8 cellular contexts compared by ENCODE assay signal in the genomic region with DNA sequence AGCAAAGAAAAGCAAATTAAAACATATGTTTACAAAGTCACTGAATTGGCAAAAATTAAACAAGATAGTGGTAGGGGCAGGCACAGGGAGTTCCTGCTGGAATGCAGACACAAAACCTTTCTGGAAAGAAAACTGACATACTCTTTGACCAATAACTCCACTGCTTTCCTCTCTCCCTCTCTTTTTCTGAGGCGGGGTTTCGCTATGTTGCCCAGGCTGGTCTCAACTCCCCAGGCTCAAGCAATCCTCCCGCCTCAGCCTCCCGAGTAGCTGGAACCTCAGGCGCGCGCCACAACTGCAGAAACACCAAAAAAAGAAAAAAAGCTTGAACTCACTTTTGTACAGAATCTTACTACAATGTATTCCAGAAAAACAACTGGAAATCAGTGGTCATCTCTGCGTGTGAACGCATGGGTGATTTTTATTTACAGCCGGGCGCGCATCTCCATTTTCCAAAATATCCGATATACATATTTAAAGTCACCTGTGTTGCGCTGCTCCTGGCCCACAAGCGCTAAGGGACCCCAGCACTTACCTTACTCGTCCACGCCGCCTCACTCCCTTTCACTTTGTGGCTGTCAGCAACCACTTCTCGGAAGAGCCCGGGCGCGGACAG. TPM values are rescaled to one million over a fixed set of nuclear protein-coding genes. Genes with fewer than 3 reads are reported as not detected.
A peak's percentile ranks its signal among the peaks of the same experiment; 100 is the strongest.
DNase-seq lines count a peak whose midpoint lies in the region; TF ChIP-seq lines count a peak whose summit lies in the region.

No MANE protein-coding gene starts in this region.

- H3K9me3 ChIP-seq in A673 (ENCODE audit: low read depth, low read length, poor library complexity, severe bottlenecking) (no peaks in the 10 kb centered on the region), endocrine pancreas (ENCODE audit: control insufficient read depth, low read length) (no peaks in the 10 kb centered on the region), mononuclear cell (ENCODE audit: low read depth, low read length) (no peaks in the 10 kb centered on the region), vagina (no peaks in the 10 kb centered on the region)

- no peak for TF ChIP-seq CTCF in A673 (conservative IDR thresholded peaks at IDR 0.05; ENCODE audit: low read depth, low read length)
- no peak for TF ChIP-seq CTCF in GM12875 (IDR thresholded peaks at IDR 0.05; ENCODE audit: borderline replicate concordance, insufficient read depth, low read depth, low read length)
- TF ChIP-seq CTCF in vagina (IDR thresholded peaks at IDR 0.05): no peak

- H3K36me3 ChIP-seq in A673 (ENCODE audit: insufficient read depth, low read length, poor library complexity, severe bottlenecking): peaks cover 50% of the 10 kb centered on the region
- peaks cover 4% of the 10 kb centered on the region for H3K36me3 ChIP-seq in endocrine pancreas (ENCODE audit: control insufficient read depth, insufficient read depth, low read length)
- peaks cover 0 to 43% of the 10 kb centered on the region in 2 donors for H3K36me3 ChIP-seq in vagina

- H3K4me3 ChIP-seq in A673 (ENCODE audit: low read depth, low read length, poor library complexity, severe bottlenecking) (peak overlapping the region; percentile 70), GM12875 (ENCODE audit: low read depth, low read length) (peak overlapping the region; percentile 65), endocrine pancreas (ENCODE audit: control insufficient read depth, insufficient read depth, low read length) (peak overlapping the region; percentile 89), mononuclear cell (ENCODE audit: low read length) (peak overlapping the region; percentile 93), vagina (peak overlapping the region; percentile 73 to 97)

- POLR2A ChIA-PET in A673 (lab: Charles Lee; ENCODE audit: low non-redundant PET): interaction anchor here (0.6 to 1.0 kb wide), 3 partner anchors 32 to 1080 kb away, joined by 3 to 7 read pairs (median 3); no protein-coding TSS in a partner anchor

- no peak for TF ChIP-seq POLR2A in vagina (IDR thresholded peaks at IDR 0.05)

- CTCF ChIA-PET in A673 (lab: Charles Lee): interaction anchor here (2.4 kb wide), 1 partner anchor 132 kb away, joined by 7 read pairs; no protein-coding TSS in a partner anchor

- intact Hi-C loops in A673 (cut with micrococcal nuclease; ENCODE audit: unreplicated experiment) (no loop called here), vagina (cut with DNase I) (no loop called here)

- BruUV-seq in A673 (replicated peaks; lab: Mats Ljungman, UMichigan): TSS peak; percentile 47

- H3K27me3 ChIP-seq in A673 (replicated peaks; ENCODE audit: insufficient read depth, low read depth, low read length, poor library complexity) (no peaks in the 10 kb centered on the region), endocrine pancreas (ENCODE audit: control insufficient read depth, insufficient read depth, low read length) (no peaks in the 10 kb centered on the region), mononuclear cell (ENCODE audit: insufficient read depth, low read length) (no peaks in the 10 kb centered on the region), vagina (no peaks in the 10 kb centered on the region)

- peak overlapping the region; percentile 75 for H3K9ac ChIP-seq in endocrine pancreas (ENCODE audit: control insufficient read depth, insufficient read depth, low read length)

- peaks cover 8% of the 10 kb centered on the region for H3K4me1 ChIP-seq in A673 (ENCODE audit: insufficient read depth, low read length, poor library complexity, severe bottlenecking)
- H3K4me1 ChIP-seq in endocrine pancreas (ENCODE audit: control insufficient read depth, insufficient read depth, low read length): peaks cover 16% of the 10 kb centered on the region
- peaks cover 33% of the 10 kb centered on the region for H3K4me1 ChIP-seq in mononuclear cell (ENCODE audit: insufficient read depth, low read length)
- peaks cover 40% of the 10 kb centered on the region for H3K4me1 ChIP-seq in vagina

- DNase-seq in A673 (ENCODE audit: low spot score) (peak; percentile 52), SK-N-DZ (ENCODE audit: low spot score) (peak; percentile 43), vagina (ENCODE audit: extremely low spot score in 2 of 2) (no peak), NCI-H2107 treated with DMSO at 0.1 percent for 48 hours (lab: John Stamatoyannopoulos, UW; ENCODE audit: unreplicated experiment) (no peak), DMS153 treated with DMSO at 0.1 percent for 48 hours (lab: John Stamatoyannopoulos, UW; ENCODE audit: unreplicated experiment) (no peak)

- H3K27ac ChIP-seq in A673 (ENCODE audit: low read depth, low read length, poor library complexity, severe bottlenecking) (peak overlapping the region; percentile 89), vagina (peak overlapping the region; percentile 71)

RNA-seq across cellular contexts. Expression of gene TXNL4B, which starts 0.5 kb away (rescaled TPM):
- total RNA-seq in A673 (2021) (15.8 and 17.6 TPM in 2 replicates), mononuclear cell (10.9 TPM), vagina (12.5 TPM)
- 22.9 and 23.4 TPM in 2 replicates for polyA plus RNA-seq in SK-N-DZ (2014; cell fraction: cytosol; rRNA removed)
- 12.8 and 27.2 TPM in 2 replicates for polyA plus RNA-seq in SK-N-DZ (2014; cell fraction: nucleus; rRNA removed)

RNA-seq across cellular contexts. Expression of gene DHX38, which starts 0.7 kb away (rescaled TPM):
- total RNA-seq in A673 (2021) (77.7 and 91.0 TPM in 2 replicates), mononuclear cell (38.0 TPM), vagina (54.8 TPM)
- 36.3 and 45.0 TPM in 2 replicates for polyA plus RNA-seq in SK-N-DZ (2014; cell fraction: cytosol; rRNA removed)
- 155 and 236 TPM in 2 replicates for polyA plus RNA-seq in SK-N-DZ (2014; cell fraction: nucleus; rRNA removed)

RNA-seq across cellular contexts. Expression of gene HPR, which starts 29.9 kb away (rescaled TPM):
- total RNA-seq in A673 (2021): not detected in 2 replicates
- polyA plus RNA-seq in SK-N-DZ (2014; cell fraction: cytosol; rRNA removed): 0.47 TPM in 1 of 2 replicates, not detected in the other
- 0.89 TPM in 1 of 2 replicates, not detected in the other for polyA plus RNA-seq in SK-N-DZ (2014; cell fraction: nucleus; rRNA removed)
- not detected for total RNA-seq in mononuclear cell
- total RNA-seq in vagina: 1.7 TPM

RNA-seq across cellular contexts. Expression of gene HP, which starts 38.6 kb away (rescaled TPM):
- total RNA-seq in A673 (2021) (not detected in 2 replicates), mononuclear cell (16.1 TPM), vagina (4.7 TPM)
- polyA plus RNA-seq in SK-N-DZ (2014; cell fraction: cytosol; rRNA removed): not detected in 2 replicates
- not detected in 2 replicates for polyA plus RNA-seq in SK-N-DZ (2014; cell fraction: nucleus; rRNA removed)

Comparison
In these comparisons a context has a peak if more than half of its experiments do, and no peak if none do; other contexts are left out.
1. DNase-seq: peak in A673 (single experiment) and SK-N-DZ (single experiment); none in vagina (0 of 2), NCI-H2107 treated with DMSO at 0.1 percent for 48 hours (single experiment) and DMS153 treated with DMSO at 0.1 percent for 48 hours (single experiment).
2. Peak in every context shown above with its lines, with median percentiles within 50 percentile points of each other: H3K4me3 ChIP-seq.